Comparison of ENCODE assay signal across 24 cellular contexts in the genomic region with DNA sequence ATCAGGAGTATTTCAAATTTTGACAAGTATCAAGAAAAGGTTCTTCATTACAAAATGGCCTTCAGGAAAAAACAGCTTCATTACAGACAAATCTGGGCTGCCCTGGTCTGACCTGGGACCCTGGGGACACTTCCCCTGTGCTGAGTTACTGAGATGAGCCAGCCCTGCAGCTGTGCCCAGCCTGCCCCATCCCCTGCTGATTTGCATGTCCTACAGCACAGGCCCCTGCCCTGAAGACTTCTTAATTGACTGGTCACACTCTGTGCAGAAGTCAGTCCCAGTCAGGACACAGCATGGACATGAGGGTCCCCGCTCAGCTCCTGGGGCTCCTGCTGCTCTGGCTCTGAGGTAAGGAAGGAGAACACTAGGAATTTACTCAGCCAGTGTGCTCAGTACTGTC.
A peak's percentile ranks its signal among the peaks of the same experiment; 100 is the strongest.
DNase-seq lines count a peak whose midpoint lies in the region; ATAC-seq and TF ChIP-seq lines count a peak whose summit lies in the region.
"Had no signal": no experiment of that assay in that cellular context is flagged by ENCODE, and none has a peak within 500 bp of the region (broad histone marks: within the 10 kb centered on the region; RNA-seq: fewer than 3 reads in every experiment).

No MANE protein-coding gene starts in this region.

- H3K9me3 Mint-ChIP-seq in naive B cell: no peaks in the 10 kb centered on the region
- no peaks in the 10 kb centered on the region for H3K9me3 Mint-ChIP-seq in stimulated activated naive B cell treated with anti-CD40 and anti-IgM and Interleukin-4, amounts not matched to agents 10 μg/mL and 1 μg/mL and 100 μg/mL, for 72 hours
- H3K9me3 Mint-ChIP-seq: CD4-positive, alpha-beta T cell had no signal

- H3K27ac Mint-ChIP-seq in naive B cell: peak overlapping the region in 2 of 6 donors; percentile 34 to 48
- no peak overlapping the region for H3K27ac Mint-ChIP-seq in stimulated activated naive B cell treated with anti-CD40 and anti-IgM and Interleukin-4, amounts not matched to agents 10 μg/mL and 1 μg/mL and 100 μg/mL, for 72 hours
- H3K27ac Mint-ChIP-seq: CD4-positive, alpha-beta T cell had no signal

- H3K4me1 Mint-ChIP-seq in naive B cell: peaks cover 10 to 21% (median 11%) of the 10 kb centered on the region in 3 donors
- peaks cover 5 to 16% of the 10 kb centered on the region in 2 donors for H3K4me1 Mint-ChIP-seq in stimulated activated naive B cell treated with anti-CD40 and anti-IgM and Interleukin-4, amounts not matched to agents 10 μg/mL and 1 μg/mL and 100 μg/mL, for 72 hours

- peak; percentile 64 for TF ChIP-seq POLR2A in Raji (IDR thresholded peaks at IDR 0.05; ENCODE audit: insufficient read depth, low read depth, low read length)

- no peak overlapping the region for H3K27ac ChIP-seq in left ventricle myocardium inferior (replicated peaks)
- H3K27ac ChIP-seq: RWPE1 had no signal

- H3K27me3 Mint-ChIP-seq in naive B cell: peaks cover 0 to 32% (median 3%) of the 10 kb centered on the region in 3 donors
- peaks cover 0 to 19% of the 10 kb centered on the region in 2 donors for H3K27me3 Mint-ChIP-seq in stimulated activated naive B cell treated with anti-CD40 and anti-IgM and Interleukin-4, amounts not matched to agents 10 μg/mL and 1 μg/mL and 100 μg/mL, for 72 hours

- no peaks in the 10 kb centered on the region for H3K36me3 ChIP-seq in left ventricle myocardium inferior

- H3K4me3 Mint-ChIP-seq in naive B cell: peak overlapping the region in 7 of 8 donors; percentile 1 to 68 (median 35)
- no peak overlapping the region for H3K4me3 Mint-ChIP-seq in stimulated activated naive B cell treated with anti-CD40 and anti-IgM and Interleukin-4, amounts not matched to agents 10 μg/mL and 1 μg/mL and 100 μg/mL, for 72 hours
- H3K4me3 Mint-ChIP-seq: CD4-positive, alpha-beta T cell had no signal

- H3K27me3 ChIP-seq in left ventricle myocardium inferior (ENCODE audit: low read depth): peaks cover 52% of the 10 kb centered on the region

- no peaks in the 10 kb centered on the region for H3K4me1 ChIP-seq in left ventricle myocardium inferior

- H3K4me3 ChIP-seq in left ventricle myocardium inferior: no peak overlapping the region

- no peak for TF ChIP-seq CTCF in left ventricle myocardium inferior (IDR thresholded peaks at IDR 0.05; ENCODE audit: borderline replicate concordance)

- intact Hi-C loops in left ventricle myocardium inferior (cut with micrococcal nuclease): no loop called here

- DNase-seq in activated CD8-positive, alpha-beta memory T cell treated with anti-CD3 and anti-CD28 coated beads, Interleukin-2, amount 50 U/mL, for 48 hours: peak; percentile 38
- no peak for DNase-seq in activated CD8-positive, alpha-beta memory T cell treated with anti-CD3 and anti-CD28 coated beads for 24 hours
- DNase-seq in naive B cell (peak; percentile 10), left ventricle myocardium inferior (no peak)
- DNase-seq in stimulated activated naive B cell treated with anti-CD40 and anti-IgM and Interleukin-4, amounts not matched to agents 10 μg/mL and 1 μg/mL and 100 μg/mL, for 72 hours: no peak
- no peak for DNase-seq in activated effector memory CD4-positive, alpha-beta T cell treated with anti-CD3 and anti-CD28 coated beads, Interleukin-2, amount 50 U/mL, for 16 hours
- DNase-seq: 8988T; ACHN; CD4-positive, alpha-beta T cell; HCEC 1CT; Kasumi-1; NCI-H1105; NCI-H1436 treated with DMSO at 0.1 percent for 48 hours; NCI-H187 treated with DMSO at 0.1 percent for 48 hours; NCI-H2107; NCI-H446; NCI-H526; NCI-H82; NK-92 treated with Interleukin-12 subunit alpha and Interleukin-12 subunit beta, amount 100 ng/mL, for 24 hours; SHP77 treated with DMSO at 0.1 percent for 48 hours had no signal

- ATAC-seq in naive B cell (ENCODE audit: low read depth in 2 of 2): no peak
- peak; percentile 60 to 75 for ATAC-seq in stimulated activated naive B cell treated with anti-CD40 and anti-IgM and Interleukin-4, amounts not matched to agents 10 μg/mL and 1 μg/mL and 100 μg/mL, for 72 hours (replicated peaks)
- ATAC-seq in HG03135 (IDR thresholded peaks at IDR 0.05; ENCODE audit: unreplicated experiment): no peak
- ATAC-seq: HepG2 had no signal

- H3K9me3 ChIP-seq in left ventricle myocardium inferior (replicated peaks): no peaks in the 10 kb centered on the region

- H3K36me3 Mint-ChIP-seq in naive B cell: peaks cover 0 to 4% of the 10 kb centered on the region in 2 donors
- no peaks in the 10 kb centered on the region for H3K36me3 Mint-ChIP-seq in stimulated activated naive B cell treated with anti-CD40 and anti-IgM and Interleukin-4, amounts not matched to agents 10 μg/mL and 1 μg/mL and 100 μg/mL, for 72 hours

Comparison
In these comparisons a context has a peak if more than half of its experiments do, and no peak if none do; other contexts are left out.
1. DNase-seq: peak in activated CD8-positive, alpha-beta memory T cell treated with anti-CD3 and anti-CD28 coated beads, Interleukin-2, amount 50 U/mL, for 48 hours (single experiment) and naive B cell (single experiment); none in activated CD8-positive, alpha-beta memory T cell treated with anti-CD3 and anti-CD28 coated beads for 24 hours (single experiment), stimulated activated naive B cell treated with anti-CD40 and anti-IgM and Interleukin-4, amounts not matched to agents 10 μg/mL and 1 μg/mL and 100 μg/mL, for 72 hours (single experiment), left ventricle myocardium inferior (single experiment) and activated effector memory CD4-positive, alpha-beta T cell treated with anti-CD3 and anti-CD28 coated beads, Interleukin-2, amount 50 U/mL, for 16 hours (single experiment).
2. ATAC-seq: peak in stimulated activated naive B cell treated with anti-CD40 and anti-IgM and Interleukin-4, amounts not matched to agents 10 μg/mL and 1 μg/mL and 100 μg/mL, for 72 hours (2 of 2); none in naive B cell (0 of 2) and HG03135 (single experiment).
3. H3K4me3 Mint-ChIP-seq: peak in naive B cell (7 of 8); none in stimulated activated naive B cell treated with anti-CD40 and anti-IgM and Interleukin-4, amounts not matched to agents 10 μg/mL and 1 μg/mL and 100 μg/mL, for 72 hours (0 of 2).